In genomic region chr2:17517481-17518211, GRCh38 we compare ENCODE assay signal across 9 cellular contexts. TPM values are rescaled to one million over a fixed set of nuclear protein-coding genes. Genes with fewer than 3 reads are reported as not detected.
DNase-seq lines count a peak whose midpoint lies in the region; ATAC-seq and TF ChIP-seq lines count a peak whose summit lies in the region.
"Had no signal": no experiment of that assay in that cellular context is flagged by ENCODE, and none has a peak within 500 bp of the region (broad histone marks: within the 10 kb centered on the region; RNA-seq: fewer than 3 reads in every experiment).

No MANE protein-coding gene starts in this region.

- H3K9me3 Mint-ChIP-seq in naive thymus-derived CD4-positive, alpha-beta T cell = peaks cover 0 to 8% (median 3%) of the 10 kb centered on the region in 11 donors

- no peaks in the 10 kb centered on the region for H3K27me3 ChIP-seq in adipocyte (replicated peaks; ENCODE audit: control insufficient read depth, insufficient read depth, low read length)
- H3K27me3 ChIP-seq in naive thymus-derived CD4-positive, alpha-beta T cell (ENCODE audit: control insufficient read depth in 2 of 2, insufficient read depth in 2 of 2, low read length in 2 of 2) = no peaks in the 10 kb centered on the region

- H3K4me3 ChIP-seq in adipocyte (ENCODE audit: low read length) = peak overlapping the region; percentile 89
- H3K4me3 ChIP-seq in lower leg skin (ENCODE audit: low read depth, poor library complexity, severe bottlenecking) = peak overlapping the region; percentile 32
- H3K4me3 ChIP-seq in naive thymus-derived CD4-positive, alpha-beta T cell (ENCODE audit: low read length) = no peak overlapping the region

- DNase-seq in adipocyte (ENCODE audit: low read depth) (peak; percentile 56), lower leg skin (ENCODE audit: low spot score in 2 of 2) (no peak), GM10248 (ENCODE audit: extremely low spot score) (no peak), NCI-H2171 treated with DMSO at 0.1 percent for 48 hours (lab: John Stamatoyannopoulos, UW) (no peak), GM19240 (ENCODE audit: insufficient read length, low spot score) (no peak)
- no peak for DNase-seq in naive thymus-derived CD4-positive, alpha-beta T cell

- peak overlapping the region; percentile 86 for H3K9ac ChIP-seq in adipocyte (ENCODE audit: low read length)

- no peaks in the 10 kb centered on the region for H3K4me1 Mint-ChIP-seq in naive thymus-derived CD4-positive, alpha-beta T cell

- H3K9me3 ChIP-seq in adipocyte (ENCODE audit: control insufficient read depth, low read length) = no peaks in the 10 kb centered on the region
- no peaks in the 10 kb centered on the region for H3K9me3 ChIP-seq in naive thymus-derived CD4-positive, alpha-beta T cell (ENCODE audit: control insufficient read depth in 2 of 3, low read length in 3 of 3)

- POLR2A ChIA-PET in GM10248 (lab: Yijun Ruan, JAX) = no interaction called here
- POLR2A ChIA-PET in naive thymus-derived CD4-positive, alpha-beta T cell (lab: Charles Lee) = no interaction called here

- H3K4me1 ChIP-seq in adipocyte (ENCODE audit: control insufficient read depth, insufficient read depth, low read length) = peaks cover 13% of the 10 kb centered on the region
- H3K4me1 ChIP-seq in naive thymus-derived CD4-positive, alpha-beta T cell (ENCODE audit: control insufficient read depth in 2 of 2, insufficient read depth in 2 of 2, low read length in 2 of 2) = no peaks in the 10 kb centered on the region

- no peak overlapping the region for H3K27ac ChIP-seq in naive thymus-derived CD4-positive, alpha-beta T cell (ENCODE audit: low read depth, low read length)

- ATAC-seq in GM18517 (IDR thresholded peaks at IDR 0.05; ENCODE audit: unreplicated experiment) = peak; percentile 12
- peak; percentile 24 for ATAC-seq in HG02885 (IDR thresholded peaks at IDR 0.05; ENCODE audit: poor library complexity, unreplicated experiment)
- no peak for ATAC-seq in naive thymus-derived CD4-positive, alpha-beta T cell

- H3K27ac Mint-ChIP-seq in naive thymus-derived CD4-positive, alpha-beta T cell = no peak overlapping the region

- H3K27me3 Mint-ChIP-seq in naive thymus-derived CD4-positive, alpha-beta T cell = peaks cover 30 to 40% (median 39%) of the 10 kb centered on the region in 5 donors

- H3K4me3 Mint-ChIP-seq in naive thymus-derived CD4-positive, alpha-beta T cell = no peak overlapping the region

- CTCF ChIA-PET in GM10248 (lab: Yijun Ruan, JAX) = interaction anchor here (1.2 to 1.7 kb wide), 4 partner anchors 9 to 154 kb away, joined by 3 to 6 read pairs (median 3); no protein-coding TSS in a partner anchor
- CTCF ChIA-PET in naive thymus-derived CD4-positive, alpha-beta T cell (lab: Charles Lee) = no interaction called here

- WGBS in lower leg skin, 2 donors = 34 to 35% methylated on average over 8 of the region's 8 CpGs

- H3K36me3 ChIP-seq in adipocyte (ENCODE audit: control insufficient read depth, insufficient read depth, low read length, severe bottlenecking) = no peaks in the 10 kb centered on the region
- no peaks in the 10 kb centered on the region for H3K36me3 ChIP-seq in naive thymus-derived CD4-positive, alpha-beta T cell (ENCODE audit: control insufficient read depth in 2 of 3, insufficient read depth in 3 of 3, low read length in 3 of 3)

- TF ChIP-seq CTCF in lower leg skin (IDR thresholded peaks at IDR 0.05) (no peak), GM10248 (IDR thresholded peaks at IDR 0.05; ENCODE audit: control extremely low read depth, extremely low read depth, low read depth, missing control alignments) (no peak)

- no peak for TF ChIP-seq POLR2A in lower leg skin (IDR thresholded peaks at IDR 0.05)

- intact Hi-C loops in lower leg skin (cut with DNase I; ENCODE audit: low total_unique reads) = no loop called here
- intact Hi-C loops in naive thymus-derived CD4-positive, alpha-beta T cell (cut with micrococcal nuclease) = no loop called here

- H3K36me3 Mint-ChIP-seq in naive thymus-derived CD4-positive, alpha-beta T cell = peaks cover 0 to 7% (median 0%) of the 10 kb centered on the region in 5 donors

RNA-seq across cellular contexts. Expression of gene RAD51AP2, which starts 0.6 kb away (rescaled TPM):
- under 1 TPM in 3 of 4 donors, not detected in 1; 0.15 to 0.30 (median 0.23) TPM for total RNA-seq in lower leg skin
- total RNA-seq in naive thymus-derived CD4-positive, alpha-beta T cell = not detected
- not detected for polyA plus RNA-seq in naive thymus-derived CD4-positive, alpha-beta T cell
- total RNA-seq: M059J had no signal

RNA-seq across cellular contexts. Expression of gene VSNL1, which starts 22.9 kb away (rescaled TPM):
- total RNA-seq in lower leg skin = 10 to 100 TPM in 2 of 4 donors, 1 to 10 TPM in 2; 4.9 to 17.7 (median 9.5) TPM
- not detected for total RNA-seq in naive thymus-derived CD4-positive, alpha-beta T cell
- polyA plus RNA-seq in naive thymus-derived CD4-positive, alpha-beta T cell = not detected

Comparison
In these comparisons a context has a peak if more than half of its experiments do, and no peak if none do; other contexts are left out.
1. RNA of gene VSNL1, which starts 22.9 kb away (total RNA-seq): 4.9 to 17.7 TPM in lower leg skin; not detected in naive thymus-derived CD4-positive, alpha-beta T cell; every median in the first group is over 4 times any median in the second.